ENCODE assay signal across 26 cellular contexts in the genomic region with DNA sequence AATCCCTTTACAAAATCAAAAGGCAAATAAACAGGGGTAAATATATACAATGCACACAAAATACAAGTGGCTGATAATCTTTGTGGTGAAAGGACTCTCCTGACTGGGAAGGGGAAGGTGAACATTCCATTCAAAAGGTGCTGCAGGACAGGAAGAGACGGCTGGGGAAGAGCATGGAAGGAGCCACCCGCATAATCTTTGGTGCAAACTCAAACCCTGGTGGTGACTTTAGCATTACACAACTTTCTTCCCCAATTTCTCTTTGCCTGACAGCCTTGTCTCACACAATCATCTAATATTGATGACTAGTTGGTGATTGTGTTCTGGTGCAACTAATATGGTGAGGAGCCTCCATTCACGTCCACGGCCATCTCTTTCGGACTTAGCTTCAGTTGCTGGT.
"Had no signal": no experiment of that assay in that cellular context is flagged by ENCODE, and none has a peak within 500 bp of the region (broad histone marks: within the 10 kb centered on the region; RNA-seq: fewer than 3 reads in every experiment).

No MANE protein-coding gene starts in this region.

- H3K36me3 ChIP-seq: left ventricle myocardium inferior, ovary, right atrium auricular region, right lobe of liver, suprapubic skin, thoracic aorta, tibial artery, uterus had no signal

- H3K36me3 Mint-ChIP-seq: immature natural killer cell; naive thymus-derived CD4-positive, alpha-beta T cell; natural killer cell treated with Interleukin-12 subunit alpha and Interleukin-12 subunit beta and Interleukin-15 and Interleukin-18, amount 100 ng/mL, for 72 hours; type B pancreatic cell had no signal

- H3K27ac ChIP-seq: left ventricle myocardium inferior, ovary, right atrium auricular region, right lobe of liver, skin epidermis, suprapubic skin, thoracic aorta, tibial artery, uterus had no signal

- H3K27me3 ChIP-seq: ovary, right atrium auricular region, right lobe of liver, suprapubic skin, tibial artery, uterus had no signal

- H3K4me3 ChIP-seq: left ventricle myocardium inferior, lung, mucosa of descending colon, ovary, right atrium auricular region, right lobe of liver, skin epidermis, suprapubic skin, thoracic aorta, tibial artery, uterus had no signal

- H3K9me3 ChIP-seq: left ventricle myocardium inferior, mucosa of descending colon, ovary, right atrium auricular region, right lobe of liver, suprapubic skin, thoracic aorta, tibial artery, uterus had no signal

- H3K4me1 ChIP-seq: left ventricle myocardium inferior, right atrium auricular region, suprapubic skin, tibial artery, uterus had no signal

- FAIRE-seq: islet of Langerhans had no signal

- H3K4me3 Mint-ChIP-seq: immature natural killer cell; naive thymus-derived CD4-positive, alpha-beta T cell; natural killer cell treated with Interleukin-12 subunit alpha and Interleukin-12 subunit beta and Interleukin-15 and Interleukin-18, amount 100 ng/mL, for 72 hours; stimulated activated naive CD8-positive, alpha-beta T cell treated with anti-CD3 and anti-CD28 coated beads, Interleukin-15, Interleukin-2, amounts not matched to agents 100 ng/mL and 50 ng/mL, for 24 hours; type B pancreatic cell had no signal

- H3K9me3 Mint-ChIP-seq: stimulated activated naive CD8-positive, alpha-beta T cell treated with anti-CD3 and anti-CD28 coated beads, Interleukin-15, Interleukin-2, amounts not matched to agents 100 ng/mL and 50 ng/mL, for 24 hours; type B pancreatic cell had no signal

- ATAC-seq: mucosa of descending colon; naive thymus-derived CD4-positive, alpha-beta T cell; natural killer cell treated with Interleukin-12 subunit alpha and Interleukin-12 subunit beta and Interleukin-15 and Interleukin-18, amount 100 ng/mL, for 72 hours; right lobe of liver had no signal

- H3K27me3 Mint-ChIP-seq: stimulated activated naive CD8-positive, alpha-beta T cell treated with anti-CD3 and anti-CD28 coated beads, Interleukin-15, Interleukin-2, amounts not matched to agents 100 ng/mL and 50 ng/mL, for 24 hours had no signal

- H3K27ac Mint-ChIP-seq: immature natural killer cell; naive thymus-derived CD4-positive, alpha-beta T cell; natural killer cell treated with Interleukin-12 subunit alpha and Interleukin-12 subunit beta and Interleukin-15 and Interleukin-18, amount 100 ng/mL, for 72 hours; progenitor cell of endocrine pancreas; stimulated activated naive CD8-positive, alpha-beta T cell treated with anti-CD3 and anti-CD28 coated beads, Interleukin-15, Interleukin-2, amounts not matched to agents 100 ng/mL and 50 ng/mL, for 24 hours; type B pancreatic cell had no signal

- H3K4me1 Mint-ChIP-seq: naive thymus-derived CD4-positive, alpha-beta T cell had no signal

- DNase-seq: hypothalamus; immature natural killer cell; left ventricle myocardium inferior; mesendoderm; midbrain; mucosa of descending colon; naive thymus-derived CD4-positive, alpha-beta T cell; ovary; right lobe of liver; stimulated activated CD4-positive, alpha-beta T cell treated with anti-CD3 and anti-CD28 coated beads, Interleukin-12 subunit alpha, Interleukin-12 subunit beta, amount 100 ng/mL, for 4 hours; stimulated activated CD4-positive, alpha-beta T cell treated with anti-CD3 and anti-CD28 coated beads, Interleukin-15, amount 100 ng/mL, for 24 hours; stimulated activated CD4-positive, alpha-beta T cell treated with anti-CD3 and anti-CD28 coated beads, Interleukin-2, amount 100 ng/mL, for 24 hours; stimulated activated CD4-positive, alpha-beta T cell treated with anti-CD3 and anti-CD28 coated beads, Interleukin-4, amount 100 ng/mL, for 1 hour; stimulated activated naive CD4-positive, alpha-beta T cell; tibial artery; uterus had no signal
